ENCODE assay signal across 8 cellular contexts in the genomic region with DNA sequence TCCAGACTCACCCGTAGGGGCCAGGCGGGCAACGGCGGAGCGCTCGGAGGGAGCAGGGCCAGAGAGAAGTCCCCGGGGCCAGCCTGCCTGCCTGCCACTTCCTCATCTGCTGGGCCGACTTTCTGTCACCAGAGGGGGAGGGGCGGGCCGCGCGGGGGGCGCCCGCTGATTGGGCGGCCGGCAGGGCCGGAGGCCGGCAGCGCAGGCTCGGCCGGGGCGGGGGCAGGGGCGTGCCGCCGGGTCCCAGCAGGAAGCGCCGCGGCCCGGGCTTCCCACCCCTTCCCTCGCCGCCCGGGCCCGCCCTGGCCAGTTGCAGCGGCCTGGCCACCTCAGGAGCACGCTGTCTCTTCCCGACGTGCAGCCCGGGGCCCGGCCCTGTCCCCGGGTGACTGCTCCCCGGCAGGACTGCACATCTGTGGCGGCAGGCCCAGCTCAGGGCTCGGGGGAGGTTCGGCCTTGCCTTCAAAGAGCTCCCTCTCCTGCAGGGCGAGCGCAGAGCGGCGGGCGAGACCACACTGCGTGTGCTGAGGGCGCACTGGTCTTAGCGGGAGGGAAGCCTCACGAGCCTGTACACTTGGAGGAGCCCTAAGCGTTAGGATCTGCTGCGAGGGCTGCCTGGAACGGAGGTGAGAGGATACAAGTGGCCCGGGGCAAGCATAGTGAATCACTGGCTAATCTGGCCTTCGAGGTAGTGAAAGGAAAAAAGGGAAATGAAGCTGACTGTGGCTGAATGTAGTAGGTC.
DNase-seq lines count a peak whose midpoint lies in the region; ATAC-seq and TF ChIP-seq lines count a peak whose summit lies in the region.

A gene (minus strand): TSS at position 108 of the 742 bp plus-strand sequence. CDS start 2,402 bp downstream, outside the sequence.

- H3K9ac ChIP-seq in parathyroid adenoma = no peak within 1 kb of the TSS

- peak within 1 kb of the TSS; percentile 95 for H3K4me2 ChIP-seq in parathyroid adenoma (ENCODE audit: low read length)

- no peaks in the 10 kb centered on the region for H3K79me2 ChIP-seq in parathyroid adenoma

- H3K9me3 Mint-ChIP-seq in activated naive CD8-positive, alpha-beta T cell (ENCODE audit: low read depth) = no peaks in the 10 kb centered on the region

- peak within 1 kb of the TSS; percentile 95 for H3K27ac Mint-ChIP-seq in activated naive CD8-positive, alpha-beta T cell

- intact Hi-C loops in head of caudate nucleus (cut with DNase I) (no loop called here), tibial artery (cut with DNase I; ENCODE audit: low total_unique reads) (loop anchor here (10.0 kb wide), 1 partner anchor 193 kb away; a partner anchor contains a TSS)

- peak; percentile 43 for TF ChIP-seq CTCF in GM10266 (IDR thresholded peaks at IDR 0.05; ENCODE audit: control insufficient read depth, insufficient read depth, low read depth, missing control alignments)
- TF ChIP-seq CTCF in parathyroid adenoma (IDR thresholded peaks at IDR 0.05) = no peak
- peak in 1 of 2 experiments; percentile 11 for TF ChIP-seq CTCF in tibial artery (IDR thresholded peaks at IDR 0.05)

- H2AFZ ChIP-seq in parathyroid adenoma = peak within 1 kb of the TSS; percentile 80

- H3K4me1 ChIP-seq in parathyroid adenoma (peaks cover 3% of the 10 kb centered on the region), tibial artery (peaks cover 0 to 32% (median 27%) of the 10 kb centered on the region in 4 donors)

- H3K27me3 ChIP-seq in parathyroid adenoma (ENCODE audit: control insufficient read depth, insufficient read depth, low read length) (no peaks in the 10 kb centered on the region), tibial artery (no peaks in the 10 kb centered on the region)

- H3K27ac ChIP-seq in parathyroid adenoma = peak within 1 kb of the TSS; percentile 72
- peak within 1 kb of the TSS; percentile 93 to 97 for H3K27ac ChIP-seq in tibial artery

- H3K36me3 Mint-ChIP-seq in activated naive CD8-positive, alpha-beta T cell = peaks cover 5% of the 10 kb centered on the region

- DNase-seq in GM10266 (ENCODE audit: extremely low spot score) = peak; percentile 98
- peak; percentile 85 for DNase-seq in NCI-H1105 (lab: John Stamatoyannopoulos, UW)
- peak; percentile 87 for DNase-seq in SKM-1 (lab: John Stamatoyannopoulos, UW; ENCODE audit: unreplicated experiment)
- DNase-seq in head of caudate nucleus = peak; percentile 75 to 96 (median 90)
- peak; percentile 89 to 97 for DNase-seq in tibial artery

- H3K36me3 ChIP-seq in parathyroid adenoma (ENCODE audit: control insufficient read depth, insufficient read depth, low read length) (no peaks in the 10 kb centered on the region), tibial artery (peaks cover 23 to 28% (median 24%) of the 10 kb centered on the region in 3 donors)

- H3K9me3 ChIP-seq in parathyroid adenoma (ENCODE audit: control insufficient read depth, low read length) = no peaks in the 10 kb centered on the region
- no peaks in the 10 kb centered on the region for H3K9me3 ChIP-seq in tibial artery

- H3K27me3 Mint-ChIP-seq in activated naive CD8-positive, alpha-beta T cell = no peaks in the 10 kb centered on the region

- peaks cover 28% of the 10 kb centered on the region for H3K4me1 Mint-ChIP-seq in activated naive CD8-positive, alpha-beta T cell (ENCODE audit: low read depth)

- peak; percentile 71 for ATAC-seq in HG02588 (IDR thresholded peaks at IDR 0.05; ENCODE audit: unreplicated experiment)

- H3K4me3 Mint-ChIP-seq in activated naive CD8-positive, alpha-beta T cell = peak within 1 kb of the TSS; percentile 99

- H3K4me3 ChIP-seq in parathyroid adenoma (ENCODE audit: low read depth, low read length) (peak within 1 kb of the TSS; percentile 65), tibial artery (peak within 1 kb of the TSS; percentile 77 to 96)

Comparison
In these comparisons a context has a peak if more than half of its experiments do, and no peak if none do; other contexts are left out.
1. Peak in every context shown above with its lines: DNase-seq, ATAC-seq, H3K4me3 ChIP-seq and H3K27ac ChIP-seq.